Comparison of ENCODE assay signal across 23 cellular contexts in the genomic region with DNA sequence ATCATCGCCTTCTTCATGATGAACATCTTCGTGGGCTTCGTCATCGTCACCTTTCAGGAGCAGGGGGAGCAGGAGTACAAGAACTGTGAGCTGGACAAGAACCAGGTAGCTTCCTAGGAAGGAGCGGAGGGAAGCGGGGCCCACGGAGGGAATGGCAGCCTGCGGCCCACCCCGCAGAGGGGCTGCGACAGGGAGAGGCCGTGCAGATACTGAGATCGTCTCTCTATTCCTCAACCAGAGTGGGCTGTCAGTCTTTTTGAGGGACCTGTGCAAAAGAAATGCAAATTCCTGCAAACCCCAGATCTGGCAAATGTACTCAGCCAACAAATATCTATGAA.
DNase-seq lines count a peak whose midpoint lies in the region; ATAC-seq, FAIRE-seq and TF ChIP-seq lines count a peak whose summit lies in the region.
"Had no signal": no experiment of that assay in that cellular context is flagged by ENCODE, and none has a peak within 500 bp of the region (broad histone marks: within the 10 kb centered on the region; RNA-seq: fewer than 3 reads in every experiment).

No MANE protein-coding gene starts in this region.

- H4K20me1 ChIP-seq in HepG2 (ENCODE audit: insufficient read depth, low read length) (no peaks in the 10 kb centered on the region), osteoblast (ENCODE audit: insufficient read depth, low read length) (no peaks in the 10 kb centered on the region)

- H3K4me2 ChIP-seq in HepG2 (ENCODE audit: low read depth, low read length) (no peak overlapping the region), osteoblast (ENCODE audit: insufficient read depth, low read length) (no peak overlapping the region)

- in situ Hi-C loops in HepG2 (cut with HindIII; ENCODE audit: extremely low pct_ligation_motif_present, low pct_unique_long_range_greater_than_20kb), result no loop called here

- TF ChIP-seq EP300 in HepG2 (IDR thresholded peaks at IDR 0.05; ENCODE audit: low read depth in 2 of 2, low read length in 2 of 2) (no peak), HepG2 (CRISPR knock-in tag; IDR thresholded peaks at IDR 0.05; ENCODE audit: borderline replicate concordance) (no peak)

- FAIRE-seq in HepG2 (lab: Jason Lieb, UNC), result no peak
- FAIRE-seq: A204.1, GM12891, GM18507, H54 had no signal

- WGBS in HepG2 (ENCODE audit: low lambda C conversion rate), result 0% methylated on average over 4 of the region's 12 CpGs
- 84% methylated on average over 11 of the region's 12 CpGs for WGBS in right lobe of liver (ENCODE audit: insufficient coverage, low coverage, low lambda C conversion rate, missing lambda C conversion rate)

- H3K36me3 ChIP-seq in HepG2 (replicated peaks in 1 of 2; ENCODE audit: control insufficient read depth in 1 of 2, insufficient read depth in 2 of 2, low read length in 2 of 2) (no peaks in the 10 kb centered on the region), right lobe of liver (no peaks in the 10 kb centered on the region), osteoblast (ENCODE audit: insufficient read depth, low read length) (peaks cover 19% of the 10 kb centered on the region)
- H3K36me3 ChIP-seq: HAP-1 had no signal

- H3K27ac ChIP-seq in HepG2 (ENCODE audit: extremely low read length, insufficient read depth, low read length) (no peak overlapping the region), right lobe of liver (no peak overlapping the region), caudate nucleus (ENCODE audit: low read depth, low read length) (peak overlapping the region; percentile 1), osteoblast (ENCODE audit: low read depth, low read length) (no peak overlapping the region), temporal lobe (ENCODE audit: low read depth, low read length) (peak overlapping the region; percentile 6)
- H3K27ac ChIP-seq: 22Rv1 had no signal

- ATAC-seq in HepG2 (no peak), right lobe of liver (no peak), omental fat pad (ENCODE audit: low FRiP score) (no peak), HG03439 (IDR thresholded peaks at IDR 0.05; ENCODE audit: unreplicated experiment) (no peak)

- no TSS peak for BruUV-seq in HepG2 (replicated peaks; lab: Mats Ljungman, UMichigan)

- TF ChIP-seq CTCF in HepG2 (CRISPR knock-in tag; IDR thresholded peaks at IDR 0.05) (no peak), right lobe of liver (IDR thresholded peaks at IDR 0.05) (no peak), osteoblast (IDR thresholded peaks at IDR 0.05; ENCODE audit: extremely low read depth, low read depth, low read length) (no peak), omental fat pad (IDR thresholded peaks at IDR 0.05) (no peak)

- H3K4me3 ChIP-seq in HepG2 (replicated peaks in 1 of 3; ENCODE audit: insufficient read depth in 1 of 3, low read depth in 2 of 3, low read length in 3 of 3) (no peak overlapping the region), right lobe of liver (no peak overlapping the region), osteoblast (ENCODE audit: insufficient read depth, low read length) (no peak overlapping the region)
- H3K4me3 ChIP-seq: HAP-1 had no signal

- POLR2A ChIA-PET in HepG2 (lab: Yijun Ruan, JAX), result no interaction called here

- CTCF ChIA-PET in HepG2 (lab: Yijun Ruan, JAX; ENCODE audit: low intra/inter-chr PET ratio, low total read pairs), result no interaction called here

- H3K9me3 ChIP-seq in HepG2 (ENCODE audit: low read length) (no peaks in the 10 kb centered on the region), right lobe of liver (no peaks in the 10 kb centered on the region), osteoblast (ENCODE audit: low read depth, low read length) (no peaks in the 10 kb centered on the region)
- H3K9me3 ChIP-seq: HAP-1 had no signal

- intact Hi-C loops in HepG2 (cut with micrococcal nuclease; ENCODE audit: unreplicated experiment) (no loop called here), right lobe of liver (cut with DNase I) (no loop called here)

- no peaks in the 10 kb centered on the region for H3K4me1 ChIP-seq in HepG2 (ENCODE audit: insufficient read depth, low read length)
- H3K4me1 ChIP-seq in right lobe of liver, result no peaks in the 10 kb centered on the region
- peaks cover 12% of the 10 kb centered on the region for H3K4me1 ChIP-seq in osteoblast (ENCODE audit: insufficient read depth, low read length)
- H3K4me1 ChIP-seq: HAP-1 had no signal

- TF ChIP-seq POLR2A in HepG2 (IDR thresholded peaks at IDR 0.05; ENCODE audit: insufficient read depth in 1 of 2, low read depth in 2 of 2, low read length in 2 of 2) (no peak), right lobe of liver (IDR thresholded peaks at IDR 0.05) (no peak)

- no peak overlapping the region for H3K9ac ChIP-seq in HepG2 (ENCODE audit: insufficient read depth, low read depth, low read length)

- H2AFZ ChIP-seq in HepG2 (ENCODE audit: low read length) (no peak overlapping the region), osteoblast (ENCODE audit: low read length) (no peak overlapping the region)

- no peak for TF ChIP-seq RAD21 in HepG2 (CRISPR knock-in tag; IDR thresholded peaks at IDR 0.05)

- no peak for DNase-seq in HepG2 (ENCODE audit: low spot score)
- DNase-seq in right lobe of liver, result no peak
- peak in 1 of 61 donors; percentile 19 for DNase-seq in caudate nucleus (lab: John Stamatoyannopoulos, UW)
- DNase-seq in osteoblast (ENCODE audit: insufficient read length, low spot score, missing footprints), result peak; percentile 44
- DNase-seq in omental fat pad (ENCODE audit: low spot score), result no peak
- no peak for DNase-seq in SKM-1 treated with dmso at 0.1 percent for 144 hours (lab: John Stamatoyannopoulos, UW; ENCODE audit: unreplicated experiment)
- DNase-seq: C1 segment of cervical spinal cord; Calu3; CD4-positive, alpha-beta memory T cell; COR-L47; DMS53; DMS79 treated with DMSO at 0.1 percent for 48 hours; GF-D8; GOT3; HFFc6 had no signal

- H3K27me3 ChIP-seq in HepG2 (ENCODE audit: control insufficient read depth in 1 of 2, insufficient read depth in 2 of 2, low read length in 2 of 2), result peaks cover 9 to 75% of the 10 kb centered on the region in 2 experiments
- no peaks in the 10 kb centered on the region for H3K27me3 ChIP-seq in right lobe of liver
- no peaks in the 10 kb centered on the region for H3K27me3 ChIP-seq in osteoblast (ENCODE audit: insufficient read depth, low read length)

- H3K79me2 ChIP-seq in HepG2 (ENCODE audit: insufficient read depth, low read length), result no peaks in the 10 kb centered on the region
- no peaks in the 10 kb centered on the region for H3K79me2 ChIP-seq in osteoblast (ENCODE audit: insufficient read depth, low read length)

TF ChIP-seq in HepG2, 621 proteins besides CTCF, POLR2A, EP300 and RAD21:
- TF ChIP-seq CREB1 (IDR thresholded peaks at IDR 0.05), result peak; percentile 39; the same call in 1 of the 2 replicates
- TF ChIP-seq CREB1 (CRISPR knock-in tag; IDR thresholded peaks at IDR 0.05), result no peak
- TF ChIP-seq, protein P1, sequence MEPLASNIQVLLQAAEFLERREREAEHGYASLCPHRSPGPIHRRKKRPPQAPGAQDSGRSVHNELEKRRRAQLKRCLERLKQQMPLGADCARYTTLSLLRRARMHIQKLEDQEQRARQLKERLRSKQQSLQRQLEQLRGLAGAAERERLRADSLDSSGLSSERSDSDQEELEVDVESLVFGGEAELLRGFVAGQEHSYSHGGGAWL (CRISPR knock-in tag; IDR thresholded peaks at IDR 0.05), result no peak

Comparison
In these comparisons a context has a peak if more than half of its experiments do, and no peak if none do; other contexts are left out.
1. H3K27ac ChIP-seq: peak in caudate nucleus (single experiment) and temporal lobe (single experiment); none in HepG2 (single experiment), right lobe of liver (0 of 3) and osteoblast (single experiment).